ENCODE assay signal across 8 cellular contexts in the genomic region with DNA sequence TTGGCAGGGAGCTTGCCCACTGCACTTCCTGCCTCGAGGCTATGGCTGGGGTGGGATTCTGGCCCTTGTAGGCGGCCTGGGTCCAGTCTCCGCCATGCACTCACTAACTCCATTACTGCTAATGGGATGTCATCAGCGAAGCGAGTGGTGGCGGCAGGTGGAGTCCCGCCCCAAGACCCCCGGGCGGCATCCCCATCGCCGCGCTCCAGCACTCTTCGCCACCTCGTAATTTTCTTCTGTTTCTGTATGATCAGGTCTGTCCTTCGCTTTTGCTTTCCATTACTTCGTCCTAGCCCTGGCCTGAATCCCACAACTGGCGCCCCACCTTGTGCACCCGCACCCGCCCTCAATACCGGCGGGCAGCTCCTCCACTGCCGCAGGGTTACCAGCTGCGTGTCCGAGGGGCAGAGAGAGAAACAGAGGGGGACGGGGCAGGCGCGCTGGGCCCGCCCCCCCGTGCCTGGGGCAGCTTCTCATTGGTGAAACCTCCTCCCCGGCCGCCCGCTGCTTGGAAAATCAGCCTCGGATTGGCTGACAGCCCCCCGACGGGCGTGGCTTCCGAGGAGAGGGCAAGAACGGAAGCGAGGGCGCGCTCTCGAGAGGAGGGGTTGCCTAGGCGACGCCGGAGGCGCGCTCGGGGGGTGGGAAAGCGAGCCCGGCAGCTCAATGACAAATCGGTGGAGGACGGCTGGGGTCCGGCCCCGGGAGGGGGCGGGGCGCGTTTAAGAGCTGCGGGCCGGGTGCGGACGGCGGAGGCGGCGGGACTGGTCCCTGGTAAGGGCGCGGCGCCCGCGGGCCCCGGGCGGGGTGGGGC. TPM values are rescaled to one million over a fixed set of nuclear protein-coding genes. Genes with fewer than 3 reads are reported as not detected.
DNase-seq lines count a peak whose midpoint lies in the region; TF ChIP-seq lines count a peak whose summit lies in the region.

A gene with protein sequence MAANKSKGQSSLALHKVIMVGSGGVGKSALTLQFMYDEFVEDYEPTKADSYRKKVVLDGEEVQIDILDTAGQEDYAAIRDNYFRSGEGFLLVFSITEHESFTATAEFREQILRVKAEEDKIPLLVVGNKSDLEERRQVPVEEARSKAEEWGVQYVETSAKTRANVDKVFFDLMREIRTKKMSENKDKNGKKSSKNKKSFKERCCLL (plus strand): TSS at position 646 of the 814 bp plus-strand sequence. CDS start 25,813 bp downstream, outside the sequence.

- DNase-seq in ELF-1 (ENCODE audit: low read depth, low spot score): peak; percentile 100
- peak; percentile 99 for DNase-seq in H7
- peak; percentile 97 for DNase-seq in M059J (ENCODE audit: low read depth)
- peak; percentile 96 to 98 for DNase-seq in SHP77 (lab: John Stamatoyannopoulos, UW)
- DNase-seq in activated effector memory CD4-positive, alpha-beta T cell treated with Interleukin-2 at 50 U/mL for 16 hours: peak; percentile 98
- DNase-seq in fibroblast of pulmonary artery (ENCODE audit: low read depth): peak; percentile 98

- peaks cover 43% of the 10 kb centered on the region for H3K27me3 Mint-ChIP-seq in nephron (ENCODE audit: low read depth)
- H3K27me3 Mint-ChIP-seq in stimulated activated naive CD8-positive, alpha-beta T cell treated with anti-CD3 and anti-CD28 coated beads, Interleukin-15, Interleukin-2, amounts not matched to agents 100 ng/mL and 50 ng/mL, for 24 hours: peaks cover 15% of the 10 kb centered on the region

- no peaks in the 10 kb centered on the region for H3K9me3 Mint-ChIP-seq in nephron
- H3K9me3 Mint-ChIP-seq in stimulated activated naive CD8-positive, alpha-beta T cell treated with anti-CD3 and anti-CD28 coated beads, Interleukin-15, Interleukin-2, amounts not matched to agents 100 ng/mL and 50 ng/mL, for 24 hours: no peaks in the 10 kb centered on the region

- peak within 1 kb of the TSS; percentile 96 to 98 (median 97) for H3K4me3 Mint-ChIP-seq in nephron
- H3K4me3 Mint-ChIP-seq in stimulated activated naive CD8-positive, alpha-beta T cell treated with anti-CD3 and anti-CD28 coated beads, Interleukin-15, Interleukin-2, amounts not matched to agents 100 ng/mL and 50 ng/mL, for 24 hours: peak within 1 kb of the TSS; percentile 99

- H3K36me3 ChIP-seq in H7 (replicated peaks; ENCODE audit: control insufficient read depth, insufficient read depth, low read length): no peaks in the 10 kb centered on the region

- TF ChIP-seq CTCF in fibroblast of pulmonary artery (IDR thresholded peaks at IDR 0.05; ENCODE audit: low read length, missing control alignments) (no peak), nephron (IDR thresholded peaks at IDR 0.05; ENCODE audit: unreplicated experiment in 3 of 3) (no peak)

- peaks cover 46% of the 10 kb centered on the region for H3K4me1 Mint-ChIP-seq in nephron
- H3K4me1 Mint-ChIP-seq in stimulated activated naive CD8-positive, alpha-beta T cell treated with anti-CD3 and anti-CD28 coated beads, Interleukin-15, Interleukin-2, amounts not matched to agents 100 ng/mL and 50 ng/mL, for 24 hours (ENCODE audit: low read depth): peaks cover 50% of the 10 kb centered on the region

- H3K36me3 Mint-ChIP-seq in nephron (ENCODE audit: low read depth): peaks cover 8% of the 10 kb centered on the region
- H3K36me3 Mint-ChIP-seq in stimulated activated naive CD8-positive, alpha-beta T cell treated with anti-CD3 and anti-CD28 coated beads, Interleukin-15, Interleukin-2, amounts not matched to agents 100 ng/mL and 50 ng/mL, for 24 hours (ENCODE audit: low read depth): peaks cover 7% of the 10 kb centered on the region

- H3K4me3 ChIP-seq in H7 (ENCODE audit: insufficient read depth, low read depth, low read length): peak within 1 kb of the TSS; percentile 76
- peak within 1 kb of the TSS; percentile 87 for H3K4me3 ChIP-seq in fibroblast of pulmonary artery (replicated peaks; ENCODE audit: low read depth, low read length)

- peak within 1 kb of the TSS; percentile 78 to 93 (median 88) for H3K27ac Mint-ChIP-seq in nephron
- peak within 1 kb of the TSS; percentile 95 for H3K27ac Mint-ChIP-seq in stimulated activated naive CD8-positive, alpha-beta T cell treated with anti-CD3 and anti-CD28 coated beads, Interleukin-15, Interleukin-2, amounts not matched to agents 100 ng/mL and 50 ng/mL, for 24 hours

- H3K27me3 ChIP-seq in H7 (ENCODE audit: control insufficient read depth, insufficient read depth, low read length): peaks cover 33% of the 10 kb centered on the region

RNA-seq across cellular contexts. Expression of the gene that starts here (rescaled TPM):
- total RNA-seq in H7 (2014; rRNA removed; shearing (Covaris generic)): 11.1 and 13.5 TPM in 2 replicates
- 88.1 and 92.1 TPM in 2 replicates for total RNA-seq in M059J (2014; rRNA removed; shearing (Covaris generic))

Comparison
In these comparisons a context has a peak if more than half of its experiments do, and no peak if none do; other contexts are left out.
1. Peak in every context shown above with its lines: DNase-seq and H3K4me3 ChIP-seq.